Comparison of ENCODE assay signal across 14 cellular contexts in genomic region chr9:91198405-91198804, GRCh38.
DNase-seq lines count a peak whose midpoint lies in the region; ATAC-seq and TF ChIP-seq lines count a peak whose summit lies in the region.
"Had no signal": no experiment of that assay in that cellular context is flagged by ENCODE, and none has a peak within 500 bp of the region (broad histone marks: within the 10 kb centered on the region; RNA-seq: fewer than 3 reads in every experiment).

No MANE protein-coding gene starts in this region.

- H3K4me1 ChIP-seq in mammary epithelial cell (ENCODE audit: insufficient read depth, low read length), result peaks cover 35% of the 10 kb centered on the region
- peaks cover 37% of the 10 kb centered on the region for H3K4me1 ChIP-seq in mesodermal cell (ENCODE audit: control insufficient read depth, insufficient read depth, low read length, poor library complexity, severe bottlenecking)
- peaks cover 10% of the 10 kb centered on the region for H3K4me1 ChIP-seq in thymus (ENCODE audit: control insufficient read depth, insufficient read depth, low read length)

- no peaks in the 10 kb centered on the region for H3K27me3 Mint-ChIP-seq in activated CD4-positive, alpha-beta memory T cell treated with anti-CD3 and anti-CD28 coated beads for 36 hours
- H3K27me3 Mint-ChIP-seq in activated CD4-positive, alpha-beta memory T cell treated with anti-CD3 and anti-CD28 coated beads, Interleukin-2, amount 10 ng/mL, durations not matched to agents 7 days and 5 days, result no peaks in the 10 kb centered on the region
- H3K27me3 Mint-ChIP-seq in osteocyte (ENCODE audit: unreplicated experiment), result no peaks in the 10 kb centered on the region
- H3K27me3 Mint-ChIP-seq: CD8-positive, alpha-beta memory T cell had no signal

- no peak overlapping the region for H3K4me2 ChIP-seq in mammary epithelial cell (ENCODE audit: insufficient read depth, low read depth, low read length)

- H3K27ac ChIP-seq in mammary epithelial cell (ENCODE audit: insufficient read depth, low read depth, low read length) (peak overlapping the region; percentile 73), mesodermal cell (ENCODE audit: low read depth, low read length, severe bottlenecking) (peak overlapping the region; percentile 69), thymus (ENCODE audit: low read depth) (peak overlapping the region; percentile 2)

- DNase-seq in activated CD4-positive, alpha-beta memory T cell treated with anti-CD3 and anti-CD28 coated beads for 36 hours, result no peak
- DNase-seq in activated CD4-positive, alpha-beta memory T cell treated with anti-CD3 and anti-CD28 coated beads, Interleukin-2, amount 10 ng/mL, durations not matched to agents 7 days and 5 days, result no peak
- no peak for DNase-seq in mammary epithelial cell
- DNase-seq in osteocyte (ENCODE audit: extremely low spot score, unreplicated experiment), result no peak
- no peak for DNase-seq in kidney glomerular epithelial cell (lab: John Stamatoyannopoulos, UW)
- DNase-seq: CD8-positive, alpha-beta memory T cell; effector CD4-positive, alpha-beta T cell; NCI-H1436; NCI-H446; OCI-M1; stimulated activated naive CD4-positive, alpha-beta T cell had no signal

- POLR2A ChIA-PET in activated CD4-positive, alpha-beta memory T cell treated with anti-CD3 and anti-CD28 coated beads for 36 hours (lab: Charles Lee), result interaction anchor here (2.0 to 2.1 kb wide), 2 partner anchors 10 to 51 kb away, joined by 5 to 8 read pairs; no protein-coding TSS in a partner anchor
- POLR2A ChIA-PET in activated CD4-positive, alpha-beta memory T cell treated with anti-CD3 and anti-CD28 coated beads, Interleukin-2, amount 10 ng/mL, durations not matched to agents 7 days and 5 days (lab: Charles Lee), result interaction anchor here (0.9 to 5.2 kb wide), 3 partner anchors 10 to 225 kb away, joined by 3 to 25 read pairs (median 6); partner anchors contain the start of gene NFIL3

- H3K27me3 ChIP-seq in mammary epithelial cell (ENCODE audit: insufficient read depth, low read length) (no peaks in the 10 kb centered on the region), thymus (ENCODE audit: control insufficient read depth, insufficient read depth) (no peaks in the 10 kb centered on the region)

- H3K36me3 Mint-ChIP-seq in activated CD4-positive, alpha-beta memory T cell treated with anti-CD3 and anti-CD28 coated beads for 36 hours, result peaks cover 43% of the 10 kb centered on the region
- peaks cover 52% of the 10 kb centered on the region for H3K36me3 Mint-ChIP-seq in activated CD4-positive, alpha-beta memory T cell treated with anti-CD3 and anti-CD28 coated beads, Interleukin-2, amount 10 ng/mL, durations not matched to agents 7 days and 5 days (ENCODE audit: low read depth)
- H3K36me3 Mint-ChIP-seq in osteocyte (ENCODE audit: unreplicated experiment), result peaks cover 20% of the 10 kb centered on the region

- H3K36me3 ChIP-seq in mammary epithelial cell (ENCODE audit: insufficient read depth, low read length) (no peaks in the 10 kb centered on the region), mesodermal cell (ENCODE audit: control insufficient read depth, insufficient read depth, low read length) (no peaks in the 10 kb centered on the region), thymus (ENCODE audit: control insufficient read depth, insufficient read depth) (no peaks in the 10 kb centered on the region)

- H2AFZ ChIP-seq in mammary epithelial cell (ENCODE audit: low read depth, low read length), result no peak overlapping the region

- H3K4me3 ChIP-seq in mammary epithelial cell (replicated peaks in 1 of 3; ENCODE audit: insufficient read depth in 1 of 3, low read depth in 2 of 3, low read length in 3 of 3) (no peak overlapping the region), mesodermal cell (ENCODE audit: extremely low read depth, insufficient read depth, low read length, poor library complexity, severe bottlenecking) (no peak overlapping the region), thymus (ENCODE audit: low read length) (no peak overlapping the region)

- dilution Hi-C loops in mammary epithelial cell (cut with HindIII; ENCODE audit: low sequenced_read_pairs), result no loop called here

- in situ Hi-C loops in mammary epithelial cell (cut with MboI; ENCODE audit: low sequenced_read_pairs in 2 of 2), result no loop called here

- intact Hi-C loops in activated CD4-positive, alpha-beta memory T cell treated with anti-CD3 and anti-CD28 coated beads for 36 hours (cut with micrococcal nuclease), result no loop called here
- intact Hi-C loops in mammary epithelial cell (cut with micrococcal nuclease), result loop anchor here (5.0 to 10.0 kb wide), 3 partner anchors 76 to 281 kb away; partner anchors contain the start of gene NFIL3

- no peaks in the 10 kb centered on the region for H4K20me1 ChIP-seq in mammary epithelial cell (ENCODE audit: insufficient read depth, low read length)

- H3K9ac ChIP-seq in mammary epithelial cell (ENCODE audit: insufficient read depth, low read length), result no peak overlapping the region

- CTCF ChIA-PET in activated CD4-positive, alpha-beta memory T cell treated with anti-CD3 and anti-CD28 coated beads for 36 hours (lab: Charles Lee), result interaction anchor here (1.0 to 2.0 kb wide), 3 partner anchors 9 to 161 kb away, joined by 3 to 8 read pairs (median 3); no protein-coding TSS in a partner anchor
- CTCF ChIA-PET in activated CD4-positive, alpha-beta memory T cell treated with anti-CD3 and anti-CD28 coated beads, Interleukin-2, amount 10 ng/mL, durations not matched to agents 7 days and 5 days (lab: Charles Lee), result interaction anchor here (0.6 to 1.7 kb wide), 4 partner anchors 55 to 213 kb away, joined by 4 to 6 read pairs (median 4); no protein-coding TSS in a partner anchor
- CTCF ChIA-PET in mammary epithelial cell (lab: Charles Lee; ENCODE audit: low non-redundant PET), result interaction anchor here (0.7 kb wide), 2 partner anchors 202 to 388 kb away, joined by 5 read pairs; no protein-coding TSS in a partner anchor

- peaks cover 59% of the 10 kb centered on the region for H3K4me1 Mint-ChIP-seq in activated CD4-positive, alpha-beta memory T cell treated with anti-CD3 and anti-CD28 coated beads for 36 hours (ENCODE audit: low read depth)
- H3K4me1 Mint-ChIP-seq in activated CD4-positive, alpha-beta memory T cell treated with anti-CD3 and anti-CD28 coated beads, Interleukin-2, amount 10 ng/mL, durations not matched to agents 7 days and 5 days, result peaks cover 48% of the 10 kb centered on the region
- peaks cover 32% of the 10 kb centered on the region for H3K4me1 Mint-ChIP-seq in osteocyte (ENCODE audit: unreplicated experiment)

- H3K9me3 ChIP-seq in mammary epithelial cell (replicated peaks; ENCODE audit: insufficient read depth, low read length), result no peaks in the 10 kb centered on the region
- peaks cover 9% of the 10 kb centered on the region for H3K9me3 ChIP-seq in mesodermal cell (ENCODE audit: control insufficient read depth, low read length)
- no peaks in the 10 kb centered on the region for H3K9me3 ChIP-seq in thymus (ENCODE audit: control insufficient read depth)

- ATAC-seq in GM19035 (IDR thresholded peaks at IDR 0.05; ENCODE audit: unreplicated experiment), result no peak

- no peaks in the 10 kb centered on the region for H3K79me2 ChIP-seq in mammary epithelial cell (ENCODE audit: insufficient read depth, low read length)

- TSS peak; percentile 98 for BruUV-seq in mammary epithelial cell (replicated peaks; lab: Mats Ljungman, UMichigan)

- no peak overlapping the region for H3K4me3 Mint-ChIP-seq in activated CD4-positive, alpha-beta memory T cell treated with anti-CD3 and anti-CD28 coated beads for 36 hours
- no peak overlapping the region for H3K4me3 Mint-ChIP-seq in activated CD4-positive, alpha-beta memory T cell treated with anti-CD3 and anti-CD28 coated beads, Interleukin-2, amount 10 ng/mL, durations not matched to agents 7 days and 5 days
- H3K4me3 Mint-ChIP-seq in osteocyte (ENCODE audit: unreplicated experiment), result no peak overlapping the region
- H3K4me3 Mint-ChIP-seq: CD8-positive, alpha-beta memory T cell had no signal

- H3K9me3 Mint-ChIP-seq in activated CD4-positive, alpha-beta memory T cell treated with anti-CD3 and anti-CD28 coated beads for 36 hours, result peaks cover 34% of the 10 kb centered on the region
- H3K9me3 Mint-ChIP-seq in activated CD4-positive, alpha-beta memory T cell treated with anti-CD3 and anti-CD28 coated beads, Interleukin-2, amount 10 ng/mL, durations not matched to agents 7 days and 5 days, result peaks cover 33% of the 10 kb centered on the region
- H3K9me3 Mint-ChIP-seq in osteocyte (ENCODE audit: unreplicated experiment), result peaks cover 29% of the 10 kb centered on the region

- TF ChIP-seq CTCF in mammary epithelial cell (conservative IDR thresholded peaks at IDR 0.05 in 1 of 2, IDR thresholded peaks at IDR 0.05 in 1 of 2; ENCODE audit: extremely low read depth in 1 of 2, insufficient read depth in 1 of 2, low read depth in 1 of 2, low read length in 2 of 2) (no peak), osteocyte (IDR thresholded peaks at IDR 0.05) (no peak)

- H3K27ac Mint-ChIP-seq in activated CD4-positive, alpha-beta memory T cell treated with anti-CD3 and anti-CD28 coated beads for 36 hours, result peak overlapping the region; percentile 9
- no peak overlapping the region for H3K27ac Mint-ChIP-seq in activated CD4-positive, alpha-beta memory T cell treated with anti-CD3 and anti-CD28 coated beads, Interleukin-2, amount 10 ng/mL, durations not matched to agents 7 days and 5 days
- no peak overlapping the region for H3K27ac Mint-ChIP-seq in osteocyte (ENCODE audit: unreplicated experiment)
- H3K27ac Mint-ChIP-seq: CD8-positive, alpha-beta memory T cell had no signal

Comparison
In these comparisons a context has a peak if more than half of its experiments do, and no peak if none do; other contexts are left out.
1. H3K27ac ChIP-seq: peak in every context shown above with its lines; median percentile 73 in mammary epithelial cell; 69 in mesodermal cell; 2 in thymus.